Comparison of ENCODE assay signal across 21 cellular contexts in the genomic region with DNA sequence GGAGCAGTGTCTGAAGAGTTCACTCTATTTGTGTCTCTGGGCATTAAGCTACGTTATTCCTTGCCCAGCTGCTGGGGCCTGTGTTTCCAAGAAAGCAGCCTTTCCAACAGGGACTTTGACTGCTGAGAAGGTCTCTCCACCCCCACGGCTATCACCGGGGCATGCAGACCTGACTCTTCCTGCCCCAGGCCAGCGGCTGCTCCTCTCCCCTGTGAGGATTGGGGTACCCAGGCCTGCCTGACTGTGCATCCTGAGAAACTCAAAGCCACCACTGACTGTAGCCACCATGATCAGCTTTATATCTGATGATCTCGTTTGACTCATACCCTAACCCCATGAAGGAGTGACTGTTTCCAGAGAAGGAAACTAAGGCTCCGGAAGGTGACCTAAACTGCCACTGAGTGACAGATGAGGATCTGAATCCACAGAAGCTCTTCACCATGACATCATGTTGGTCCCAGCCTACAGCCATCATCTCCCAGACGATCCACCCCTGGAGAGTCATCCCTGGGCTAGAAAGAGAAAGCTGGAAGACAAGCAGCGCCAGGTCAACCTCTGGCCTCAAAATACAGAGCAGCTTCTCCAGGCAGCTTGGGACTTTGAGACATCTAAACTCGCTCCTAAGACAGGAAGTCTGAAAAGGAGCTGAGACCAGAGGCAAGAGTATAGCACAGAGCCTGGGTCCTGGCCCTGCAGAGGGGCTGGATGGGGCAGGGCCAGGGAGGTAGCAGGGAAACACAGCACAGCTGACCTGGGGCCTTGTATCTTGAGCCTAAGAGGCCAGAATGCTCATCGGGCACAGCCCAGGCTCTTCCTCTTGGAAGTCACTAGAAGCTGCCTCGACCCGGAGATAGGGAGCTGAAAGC.
A peak's percentile ranks its signal among the peaks of the same experiment; 100 is the strongest.
DNase-seq lines count a peak whose midpoint lies in the region; ATAC-seq and TF ChIP-seq lines count a peak whose summit lies in the region.
"Had no signal": no experiment of that assay in that cellular context is flagged by ENCODE, and none has a peak within 500 bp of the region (broad histone marks: within the 10 kb centered on the region; RNA-seq: fewer than 3 reads in every experiment).

No MANE protein-coding gene starts in this region.

- in situ Hi-C loops in Caki2 (cut with HindIII; ENCODE audit: low pct_unique_long_range_greater_than_20kb, low sequenced_read_pairs): no loop called here
- in situ Hi-C loops in brain microvascular endothelial cell (cut with HindIII; ENCODE audit: low pct_ligation_motif_present, low sequenced_read_pairs): no loop called here

- H3K4me3 ChIP-seq in brain microvascular endothelial cell (ENCODE audit: low read depth, low read length) (no peak overlapping the region), neural progenitor cell (no peak overlapping the region)
- H3K4me3 ChIP-seq: BLaER1, dorsolateral prefrontal cortex, stomach had no signal

- H3K9me3 Mint-ChIP-seq in HFFc6 (no peaks in the 10 kb centered on the region), neural progenitor cell (no peaks in the 10 kb centered on the region)
- H3K9me3 Mint-ChIP-seq: activated naive CD4-positive, alpha-beta T cell treated with anti-CD3 and anti-CD28 coated beads for 36 hours; brain had no signal

- TF ChIP-seq CTCF in HFFc6 (IDR thresholded peaks at IDR 0.05): no peak
- TF ChIP-seq CTCF in brain microvascular endothelial cell (IDR thresholded peaks at IDR 0.05; ENCODE audit: low read depth, low read length, missing control alignments): no peak
- no peak for TF ChIP-seq CTCF in neural progenitor cell (IDR thresholded peaks at IDR 0.05)

- H3K27ac Mint-ChIP-seq in HFFc6 (peak overlapping the region; percentile 90), neural progenitor cell (peak overlapping the region; percentile 53)
- H3K27ac Mint-ChIP-seq: activated naive CD4-positive, alpha-beta T cell treated with anti-CD3 and anti-CD28 coated beads for 36 hours had no signal

- H3K36me3 Mint-ChIP-seq in HFFc6 (ENCODE audit: low read depth) (no peaks in the 10 kb centered on the region), neural progenitor cell (no peaks in the 10 kb centered on the region)
- H3K36me3 Mint-ChIP-seq: brain had no signal

- ATAC-seq in sciatic nerve (no peak), GM21737 (IDR thresholded peaks at IDR 0.05; ENCODE audit: unreplicated experiment) (no peak), GM18870 (IDR thresholded peaks at IDR 0.05; ENCODE audit: unreplicated experiment) (no peak)
- ATAC-seq: PC-3 had no signal

- no peak overlapping the region for H3K4me2 ChIP-seq in neural progenitor cell
- H3K4me2 ChIP-seq: BLaER1 had no signal

- no peaks in the 10 kb centered on the region for H3F3A ChIP-seq in neural progenitor cell (ENCODE audit: low read depth)

- no peak overlapping the region for H2AFZ ChIP-seq in neural progenitor cell (replicated peaks)
- H2AFZ ChIP-seq: parathyroid adenoma had no signal

- H3K27ac ChIP-seq in brain microvascular endothelial cell (no peak overlapping the region), neural progenitor cell (no peak overlapping the region)
- H3K27ac ChIP-seq: BLaER1, dorsolateral prefrontal cortex, parathyroid adenoma, stomach had no signal

- H3K9ac ChIP-seq in neural progenitor cell: no peak overlapping the region
- H3K9ac ChIP-seq: BLaER1, parathyroid adenoma had no signal

- no peaks in the 10 kb centered on the region for H4K20me1 ChIP-seq in neural progenitor cell (ENCODE audit: low read depth)
- H4K20me1 ChIP-seq: BLaER1 had no signal

- no peaks in the 10 kb centered on the region for H3K36me3 ChIP-seq in brain microvascular endothelial cell (replicated peaks)
- no peaks in the 10 kb centered on the region for H3K36me3 ChIP-seq in neural progenitor cell
- H3K36me3 ChIP-seq: BLaER1, stomach had no signal

- H3K27me3 Mint-ChIP-seq in HFFc6 (ENCODE audit: insufficient read depth) (peaks cover 1% of the 10 kb centered on the region; the same call in 1 of the 2 replicates), neural progenitor cell (ENCODE audit: insufficient read depth, low read depth) (peaks cover 2% of the 10 kb centered on the region)

- no peaks in the 10 kb centered on the region for H3K9me3 ChIP-seq in neural progenitor cell (ENCODE audit: low read depth)
- H3K9me3 ChIP-seq: BLaER1, stomach had no signal

- H3K27me3 ChIP-seq in brain microvascular endothelial cell (replicated peaks): no peaks in the 10 kb centered on the region
- no peaks in the 10 kb centered on the region for H3K27me3 ChIP-seq in neural progenitor cell
- H3K27me3 ChIP-seq: BLaER1, dorsolateral prefrontal cortex had no signal

- peak; percentile 15 for DNase-seq in Caki2 (ENCODE audit: low read depth)
- DNase-seq in HFFc6: peak; percentile 65
- peak; percentile 47 for DNase-seq in brain microvascular endothelial cell
- DNase-seq in neural progenitor cell (ENCODE audit: low spot score): no peak
- no peak for DNase-seq in sciatic nerve (ENCODE audit: low spot score)
- DNase-seq: activated naive CD4-positive, alpha-beta T cell treated with anti-CD3 and anti-CD28 coated beads for 36 hours; DMS153; GOT3; hippocampal formation; MM.1S; NCI-H2081; NCI-H524 treated with DMSO at 0.1 percent for 48 hours; stomach; SW 1271 had no signal

- H3K4me1 Mint-ChIP-seq in HFFc6 (ENCODE audit: low read depth) (peaks cover 35% of the 10 kb centered on the region), neural progenitor cell (peaks cover 2% of the 10 kb centered on the region)

- H3K79me2 ChIP-seq in neural progenitor cell (ENCODE audit: low read depth): no peaks in the 10 kb centered on the region
- H3K79me2 ChIP-seq: parathyroid adenoma had no signal

- no peaks in the 10 kb centered on the region for H3K4me1 ChIP-seq in neural progenitor cell
- H3K4me1 ChIP-seq: BLaER1, parathyroid adenoma, stomach had no signal

- peak overlapping the region; percentile 17; the same call in 1 of the 2 replicates for H3K4me3 Mint-ChIP-seq in HFFc6
- no peak overlapping the region for H3K4me3 Mint-ChIP-seq in neural progenitor cell
- H3K4me3 Mint-ChIP-seq: activated naive CD4-positive, alpha-beta T cell treated with anti-CD3 and anti-CD28 coated beads for 36 hours; brain had no signal

- intact Hi-C loops in sciatic nerve (cut with DNase I): no loop called here

Comparison
In these comparisons a context has a peak if more than half of its experiments do, and no peak if none do; other contexts are left out.
1. DNase-seq: peak in Caki2 (single experiment), HFFc6 (single experiment) and brain microvascular endothelial cell (single experiment); none in neural progenitor cell (single experiment) and sciatic nerve (single experiment).